In genomic region chr7:73839290-73839689, GRCh38 we compare ENCODE assay signal across 1 cellular context.
TF ChIP-seq lines count a peak whose summit lies in the region.

No MANE protein-coding gene starts in this region.

TF ChIP-seq in HepG2, 621 proteins besides CTCF, POLR2A, EP300 and RAD21 (continued from another document and continues in another):
- no peak for TF ChIP-seq ZNF280B (CRISPR knock-in tag; IDR thresholded peaks at IDR 0.05; ENCODE audit: borderline replicate concordance)
- TF ChIP-seq RFXANK (CRISPR knock-in tag; IDR thresholded peaks at IDR 0.05), result no peak
- TF ChIP-seq SMAD1 (CRISPR knock-in tag; IDR thresholded peaks at IDR 0.05; ENCODE audit: borderline replicate concordance, low read depth), result no peak
- TF ChIP-seq ZNF333 (CRISPR knock-in tag; IDR thresholded peaks at IDR 0.05; ENCODE audit: borderline replicate concordance), result no peak
- TF ChIP-seq GATAD2A (CRISPR knock-in tag; IDR thresholded peaks at IDR 0.05), result no peak
- TF ChIP-seq HHEX (CRISPR knock-in tag; IDR thresholded peaks at IDR 0.05), result no peak
- peak; percentile 49; the same call in 1 of the 2 replicates for TF ChIP-seq HDAC1 (CRISPR knock-in tag; IDR thresholded peaks at IDR 0.05)
- TF ChIP-seq MAX (IDR thresholded peaks at IDR 0.05), result no peak
- TF ChIP-seq SMAD9 (CRISPR knock-in tag; IDR thresholded peaks at IDR 0.05), result no peak
- no peak for TF ChIP-seq ZBTB37 (CRISPR knock-in tag; IDR thresholded peaks at IDR 0.05)
- no peak for TF ChIP-seq HES4 (CRISPR knock-in tag; IDR thresholded peaks at IDR 0.05; ENCODE audit: borderline replicate concordance)
- no peak for TF ChIP-seq ZNF788 (CRISPR knock-in tag; IDR thresholded peaks at IDR 0.05; ENCODE audit: borderline replicate concordance)
- TF ChIP-seq ZNF552 (CRISPR knock-in tag; IDR thresholded peaks at IDR 0.05; ENCODE audit: borderline replicate concordance), result no peak
- TF ChIP-seq ZFP36L2 (CRISPR knock-in tag; IDR thresholded peaks at IDR 0.05), result no peak
- TF ChIP-seq TARDBP (CRISPR knock-in tag; IDR thresholded peaks at IDR 0.05), result no peak
- TF ChIP-seq FOXO1 (CRISPR knock-in tag; IDR thresholded peaks at IDR 0.05), result no peak
- TF ChIP-seq HNF1A (IDR thresholded peaks at IDR 0.05; ENCODE audit: low read depth), result no peak
- TF ChIP-seq HNF1A (CRISPR knock-in tag; IDR thresholded peaks at IDR 0.05; ENCODE audit: borderline replicate concordance), result no peak
- TF ChIP-seq ZSCAN22 (CRISPR knock-in tag; IDR thresholded peaks at IDR 0.05), result no peak
- TF ChIP-seq CEBPG (CRISPR knock-in tag; IDR thresholded peaks at IDR 0.05), result no peak
- no peak for TF ChIP-seq ZNF460 (CRISPR knock-in tag; IDR thresholded peaks at IDR 0.05; ENCODE audit: borderline replicate concordance)
- TF ChIP-seq PHF21A (CRISPR knock-in tag; IDR thresholded peaks at IDR 0.05), result peak; percentile 28; the same call in 1 of the 2 replicates
- TF ChIP-seq ZNF569 (CRISPR knock-in tag; IDR thresholded peaks at IDR 0.05; ENCODE audit: borderline replicate concordance), result no peak
- no peak for TF ChIP-seq MLXIP (CRISPR knock-in tag; IDR thresholded peaks at IDR 0.05; ENCODE audit: borderline replicate concordance)
- TF ChIP-seq MNT (IDR thresholded peaks at IDR 0.05), result no peak
- no peak for TF ChIP-seq ZNF7 (CRISPR knock-in tag; IDR thresholded peaks at IDR 0.05)
- no peak for TF ChIP-seq DNMT1 (CRISPR knock-in tag; IDR thresholded peaks at IDR 0.05)
- TF ChIP-seq ZNF570 (CRISPR knock-in tag; IDR thresholded peaks at IDR 0.05; ENCODE audit: borderline replicate concordance), result no peak
- TF ChIP-seq SRSF1 (optimal IDR thresholded peaks at IDR 0.05; ENCODE audit: low read depth, low read length), result no peak
- peak; percentile 38 for TF ChIP-seq ZEB1 (IDR thresholded peaks at IDR 0.05; ENCODE audit: insufficient replicate concordance, low read depth)
- TF ChIP-seq HOXA3 (CRISPR knock-in tag; IDR thresholded peaks at IDR 0.05), result 0 out of 2 replicates have a peak, but pooled peaks have one; percentile 12
- 0 out of 2 replicates have a peak, but pooled peaks have one; percentile 45 for TF ChIP-seq CHCHD3 (CRISPR knock-in tag; IDR thresholded peaks at IDR 0.05)
- TF ChIP-seq IKZF1 (IDR thresholded peaks at IDR 0.05), result no peak
- no peak for TF ChIP-seq ZNF512 (CRISPR knock-in tag; IDR thresholded peaks at IDR 0.05)
- no peak for TF ChIP-seq ZBTB38 (CRISPR knock-in tag; IDR thresholded peaks at IDR 0.05)
- no peak for TF ChIP-seq RXRA (CRISPR knock-in tag; IDR thresholded peaks at IDR 0.05)
- no peak for TF ChIP-seq CBX2 (IDR thresholded peaks at IDR 0.05; ENCODE audit: low read depth, low read length)
- no peak for TF ChIP-seq CBX2 (CRISPR knock-in tag; IDR thresholded peaks at IDR 0.05; ENCODE audit: low read depth)
- no peak for TF ChIP-seq PLSCR1 (CRISPR knock-in tag; IDR thresholded peaks at IDR 0.05; ENCODE audit: borderline replicate concordance)
- no peak for TF ChIP-seq ZNF557 (CRISPR knock-in tag; IDR thresholded peaks at IDR 0.05)
- TF ChIP-seq ZNF550 (CRISPR knock-in tag; IDR thresholded peaks at IDR 0.05; ENCODE audit: borderline replicate concordance), result no peak
- no peak for TF ChIP-seq GMEB2 (CRISPR knock-in tag; IDR thresholded peaks at IDR 0.05; ENCODE audit: low read depth)
- TF ChIP-seq HNRNPUL1 (IDR thresholded peaks at IDR 0.05; ENCODE audit: low read depth, low read length), result no peak
- TF ChIP-seq RCOR2 (CRISPR knock-in tag; IDR thresholded peaks at IDR 0.05), result peak; percentile 56; the same call in 1 of the 2 replicates
- TF ChIP-seq ZNF704 (CRISPR knock-in tag; IDR thresholded peaks at IDR 0.05; ENCODE audit: borderline replicate concordance), result no peak
- no peak for TF ChIP-seq NR2C2 (CRISPR knock-in tag; IDR thresholded peaks at IDR 0.05; ENCODE audit: borderline replicate concordance)
- peak; percentile 97 for TF ChIP-seq KDM1A (CRISPR knock-in tag; IDR thresholded peaks at IDR 0.05)
- TF ChIP-seq MZF1 (CRISPR knock-in tag; IDR thresholded peaks at IDR 0.05; ENCODE audit: borderline replicate concordance), result no peak
- TF ChIP-seq HOXA9 (CRISPR knock-in tag; IDR thresholded peaks at IDR 0.05; ENCODE audit: borderline replicate concordance), result no peak
- TF ChIP-seq SNAI1 (CRISPR knock-in tag; IDR thresholded peaks at IDR 0.05; ENCODE audit: borderline replicate concordance), result no peak
- TF ChIP-seq ZNF724P (CRISPR knock-in tag; IDR thresholded peaks at IDR 0.05; ENCODE audit: borderline replicate concordance), result no peak
- no peak for TF ChIP-seq KDM5A (IDR thresholded peaks at IDR 0.05; ENCODE audit: borderline replicate concordance, low read length)
- no peak for TF ChIP-seq NBN (conservative IDR thresholded peaks at IDR 0.05)
- no peak for TF ChIP-seq KLF16 (CRISPR knock-in tag; IDR thresholded peaks at IDR 0.05)
- no peak for TF ChIP-seq ZNF83 (CRISPR knock-in tag; IDR thresholded peaks at IDR 0.05; ENCODE audit: borderline replicate concordance)
- no peak for TF ChIP-seq ZSCAN9 (CRISPR knock-in tag; IDR thresholded peaks at IDR 0.05; ENCODE audit: borderline replicate concordance)
- TF ChIP-seq NPAS2 (CRISPR knock-in tag; IDR thresholded peaks at IDR 0.05; ENCODE audit: borderline replicate concordance), result no peak
